ENCODE assay signal across 17 cellular contexts in genomic region chr7:50507898-50508470, GRCh38. TPM values are rescaled to one million over a fixed set of nuclear protein-coding genes. Genes with fewer than 3 reads are reported as not detected.
DNase-seq lines count a peak whose midpoint lies in the region; ATAC-seq and TF ChIP-seq lines count a peak whose summit lies in the region.
"Had no signal": no experiment of that assay in that cellular context is flagged by ENCODE, and none has a peak within 500 bp of the region (broad histone marks: within the 10 kb centered on the region; RNA-seq: fewer than 3 reads in every experiment).

No MANE protein-coding gene starts in this region.

- no peak overlapping the region for H3K4me2 ChIP-seq in SK-N-SH

- POLR2A ChIA-PET in SK-N-SH (lab: Yijun Ruan, JAX) = interaction anchor here (0.6 to 3.5 kb wide), 24 partner anchors 9 to 168 kb away, joined by 3 to 103 read pairs (median 6); partner anchors contain the start of genes DDC and FIGNL1

- no peak for TF ChIP-seq CTCF in SK-N-SH (IDR thresholded peaks at IDR 0.05)
- TF ChIP-seq CTCF in psoas muscle (IDR thresholded peaks at IDR 0.05) = no peak

- H3K9ac ChIP-seq in SK-N-SH = no peak overlapping the region

- H3K27me3 ChIP-seq in SK-N-SH (ENCODE audit: insufficient read depth) = peaks cover 15% of the 10 kb centered on the region; the same call in 1 of the 2 replicates
- H3K27me3 ChIP-seq in psoas muscle (ENCODE audit: insufficient read depth in 3 of 3, low read length in 2 of 3) = no peaks in the 10 kb centered on the region
- H3K27me3 ChIP-seq: body of pancreas had no signal

- CTCF ChIA-PET in SK-N-SH (lab: Yijun Ruan, JAX) = interaction anchor here (0.6 to 6.4 kb wide), 21 partner anchors 11 to 172 kb away, joined by 3 to 51 read pairs (median 5); partner anchors contain the start of gene DDC

- H3K9me3 ChIP-seq in SK-N-SH (no peaks in the 10 kb centered on the region), psoas muscle (no peaks in the 10 kb centered on the region)
- H3K9me3 ChIP-seq: body of pancreas, tibial artery had no signal

- no peak overlapping the region for H2AFZ ChIP-seq in SK-N-SH (ENCODE audit: low read depth)

- H3K27ac ChIP-seq in SK-N-SH (ENCODE audit: low read depth in 2 of 2, low read length in 1 of 2) = peak overlapping the region in 1 of 2 experiments; percentile 98; a peak in 3 of 4 replicates
- peak overlapping the region; percentile 94 for H3K27ac ChIP-seq in psoas muscle
- H3K27ac ChIP-seq: body of pancreas, tibial artery had no signal

- TF ChIP-seq EP300 in SK-N-SH (IDR thresholded peaks at IDR 0.05; ENCODE audit: borderline replicate concordance in 1 of 2, low read depth in 1 of 2, low read length in 1 of 2) = peak in 1 of 2 experiments; percentile 98; a peak in 2 of 4 replicates

- no peak overlapping the region for H3K4me3 ChIP-seq in Jurkat, Clone E6-1 (ENCODE audit: low read length)
- H3K4me3 ChIP-seq in SK-N-SH (ENCODE audit: low read depth in 2 of 2, low read length in 1 of 2) (no peak overlapping the region), psoas muscle (no peak overlapping the region)
- H3K4me3 ChIP-seq: body of pancreas, tibial artery had no signal

- H3K4me1 ChIP-seq in SK-N-SH (ENCODE audit: control insufficient read depth in 1 of 2, insufficient read depth in 2 of 2, low read depth in 1 of 2, low read length in 1 of 2) (peaks cover 0 to 62% of the 10 kb centered on the region in 2 experiments; a peak in 2 of 4 replicates), psoas muscle (peaks cover 60% of the 10 kb centered on the region)
- H3K4me1 ChIP-seq: body of pancreas had no signal

- ATAC-seq in psoas muscle = peak; percentile 87 to 92 (median 89)
- no peak for ATAC-seq in stimulated activated naive CD8-positive, alpha-beta T cell treated with anti-CD3 and anti-CD28 coated beads, Interleukin-15, Interleukin-2, amounts not matched to agents 100 U/mL and 50 U/mL, for 24 hours
- ATAC-seq: activated CD8-positive, alpha-beta T cell treated with anti-CD3 and anti-CD28 coated beads for 36 hours; body of pancreas had no signal

- H4K20me1 ChIP-seq in SK-N-SH (ENCODE audit: insufficient read depth) = no peaks in the 10 kb centered on the region

- intact Hi-C loops in psoas muscle (cut with DNase I) = loop anchor here in 1 of 2 donors (5.0 kb wide), 1 partner anchor 84 kb away; no protein-coding TSS in a partner anchor

- H3K9me2 ChIP-seq in SK-N-SH = no peaks in the 10 kb centered on the region

- no peaks in the 10 kb centered on the region for H3K79me2 ChIP-seq in SK-N-SH (ENCODE audit: insufficient read depth)

- peak; percentile 42 for DNase-seq in Jurkat, Clone E6-1 (ENCODE audit: low read depth, low spot score)
- DNase-seq in NCI-H2029 (lab: John Stamatoyannopoulos, UW) (peak; percentile 11), SK-N-SH (peak; percentile 86), psoas muscle (peak; percentile 52 to 78), SKM-1 treated with dmso at 0.1 percent for 144 hours (lab: John Stamatoyannopoulos, UW; ENCODE audit: unreplicated experiment) (no peak), dedifferentiated amniotic fluid mesenchymal stem cell (ENCODE audit: extremely low spot score) (no peak)
- DNase-seq in stimulated activated naive CD8-positive, alpha-beta T cell treated with anti-CD3 and anti-CD28 coated beads, Interleukin-15, Interleukin-2, amounts not matched to agents 100 U/mL and 50 U/mL, for 24 hours = no peak
- DNase-seq: activated CD8-positive, alpha-beta T cell treated with anti-CD3 and anti-CD28 coated beads for 36 hours; activated T-cell treated with anti-CD3 and anti-CD28 coated beads, Interleukin-2, amount 50 U/mL, for 48 hours; body of pancreas; HCEC 1CT; Karpas-422; NCI-H146; posterior cingulate gyrus; RPMI8226; T-helper 1 cell; tibial artery had no signal

- TF ChIP-seq RAD21 in SK-N-SH (IDR thresholded peaks at IDR 0.05; ENCODE audit: low read length) = peak; percentile 33

- H3K36me3 ChIP-seq in SK-N-SH (replicated peaks in 1 of 2; ENCODE audit: control insufficient read depth in 1 of 2, insufficient read depth in 2 of 2, low read length in 1 of 2) (peaks cover 0 to 13% of the 10 kb centered on the region in 2 experiments), psoas muscle (ENCODE audit: insufficient read depth in 1 of 2, low read depth in 1 of 2) (no peaks in the 10 kb centered on the region)
- H3K36me3 ChIP-seq: tibial artery had no signal

- H3F3A ChIP-seq in SK-N-SH (replicated peaks; ENCODE audit: insufficient read depth) = no peaks in the 10 kb centered on the region

- WGBS in SK-N-SH (ENCODE audit: low lambda C conversion rate) = 38% methylated on average over 7 of the region's 7 CpGs
- 19 to 33% (median 25%) methylated on average over 7 of the region's 7 CpGs for WGBS in psoas muscle, 3 donors

TF ChIP-seq in SK-N-SH, 30 proteins besides CTCF, POLR2A, EP300 and RAD21:
- no peak for TF ChIP-seq USF2 (IDR thresholded peaks at IDR 0.05; ENCODE audit: borderline replicate concordance, low read depth, low read length)
- TF ChIP-seq TCF12 (IDR thresholded peaks at IDR 0.05) = peak; percentile 50; the same call in 1 of the 2 replicates
- TF ChIP-seq RCOR1 (IDR thresholded peaks at IDR 0.05; ENCODE audit: low read length) = peak; percentile 98
- TF ChIP-seq MXI1 (IDR thresholded peaks at IDR 0.05; ENCODE audit: low read depth, low read length) = peak; percentile 44; the same call in 1 of the 2 replicates
- peak; percentile 19; the same call in 1 of the 2 replicates for TF ChIP-seq RFX5 (IDR thresholded peaks at IDR 0.05; ENCODE audit: low read length)
- TF ChIP-seq CHD2 (IDR thresholded peaks at IDR 0.05; ENCODE audit: low read length, partially characterized antibody) = peak; percentile 89
- TF ChIP-seq MAX (IDR thresholded peaks at IDR 0.05; ENCODE audit: low read depth) = no peak
- TF ChIP-seq FOXJ3 (CRISPR knock-in tag; IDR thresholded peaks at IDR 0.05) = peak; percentile 100
- no peak for TF ChIP-seq EZH2phosphoT487 (IDR thresholded peaks at IDR 0.05; ENCODE audit: borderline replicate concordance, low read depth)
- TF ChIP-seq TEAD4 (IDR thresholded peaks at IDR 0.05; ENCODE audit: borderline replicate concordance, insufficient read depth) = no peak
- TF ChIP-seq FOSL2 (IDR thresholded peaks at IDR 0.05; ENCODE audit: borderline replicate concordance, low read depth) = no peak
- TF ChIP-seq FOXM1 (IDR thresholded peaks at IDR 0.05; ENCODE audit: low read depth) = no peak
- TF ChIP-seq POLR2AphosphoS5 (IDR thresholded peaks at IDR 0.05; ENCODE audit: low read depth, low read length) = peak; percentile 31; the same call in 1 of the 2 replicates

RNA-seq across cellular contexts. Expression of gene DDC, which starts 57.2 kb away (rescaled TPM):
- 1.00 TPM for polyA plus RNA-seq in Jurkat, Clone E6-1 (2012; ENCODE audit: insufficient read depth, insufficient read length)
- polyA plus RNA-seq in SK-N-SH (2012; rRNA removed) (1.8 and 5.4 TPM in 2 replicates), psoas muscle (under 1 TPM; 0.10 to 0.69 (median 0.44) TPM)
- polyA plus RNA-seq in SK-N-SH (2012; cell fraction: cytosol; rRNA removed) = 5.0 and 9.3 TPM in 2 replicates
- 2.0 and 2.3 TPM in 2 replicates for polyA plus RNA-seq in SK-N-SH (2012; cell fraction: nucleus; rRNA removed)
- 1 to 10 TPM in 2 of 4 donors, under 1 TPM in 2; 0.40 to 1.7 (median 1.0) TPM for total RNA-seq in psoas muscle

RNA-seq across cellular contexts. Expression of gene FIGNL1, which starts 57.8 kb away (rescaled TPM):
- polyA plus RNA-seq in Jurkat, Clone E6-1 (2012; ENCODE audit: insufficient read depth, insufficient read length) = 40.1 TPM
- polyA plus RNA-seq in SK-N-SH (2012; rRNA removed) (6.7 and 8.6 TPM in 2 replicates), psoas muscle (1 to 10 TPM; 2.7 to 8.0 (median 7.9) TPM)
- polyA plus RNA-seq in SK-N-SH (2012; cell fraction: cytosol; rRNA removed) = 7.3 and 7.7 TPM in 2 replicates
- polyA plus RNA-seq in SK-N-SH (2012; cell fraction: nucleus; rRNA removed) = 7.3 and 12.9 TPM in 2 replicates
- 10 to 100 TPM in 1 of 4 donors, 1 to 10 TPM in 3; 3.9 to 13.4 (median 6.8) TPM for total RNA-seq in psoas muscle

Comparison
In these comparisons a context has a peak if more than half of its experiments do, and no peak if none do; other contexts are left out.
1. DNase-seq: peak in Jurkat, Clone E6-1 (single experiment), NCI-H2029 (single experiment), SK-N-SH (single experiment) and psoas muscle (2 of 2); none in SKM-1 treated with dmso at 0.1 percent for 144 hours (single experiment), stimulated activated naive CD8-positive, alpha-beta T cell treated with anti-CD3 and anti-CD28 coated beads, Interleukin-15, Interleukin-2, amounts not matched to agents 100 U/mL and 50 U/mL, for 24 hours (single experiment) and dedifferentiated amniotic fluid mesenchymal stem cell (single experiment).